In the genomic region with DNA sequence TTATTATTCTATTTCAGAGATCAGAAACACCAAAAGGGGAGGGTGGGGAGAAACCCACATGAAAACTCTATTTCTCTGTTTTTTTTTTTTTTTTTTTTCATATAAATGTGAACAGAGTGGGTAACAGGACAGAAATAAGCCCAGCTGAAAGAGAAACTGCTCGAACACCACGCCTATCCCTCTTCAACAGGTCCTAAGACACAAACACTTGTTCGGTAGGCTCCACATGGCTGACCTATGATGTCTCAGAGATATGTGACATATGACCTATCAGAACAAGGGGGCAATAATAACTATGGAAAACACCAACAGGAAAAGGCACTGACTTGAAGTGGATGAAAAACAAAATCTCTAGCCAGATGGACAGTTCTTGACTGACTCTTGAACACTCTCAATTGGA, we compare ENCODE assay signal across 29 cellular contexts.
"Had no signal": no experiment of that assay in that cellular context is flagged by ENCODE, and none has a peak within 500 bp of the region (broad histone marks: within the 10 kb centered on the region; RNA-seq: fewer than 3 reads in every experiment).

No MANE protein-coding gene starts in this region.

- H3K4me3 ChIP-seq: left ventricle myocardium inferior, lung, neural progenitor cell, ovary, right atrium auricular region, right lobe of liver, smooth muscle cell, transverse colon, upper lobe of left lung, vagina had no signal

- H3K27me3 ChIP-seq: neural progenitor cell, neutrophil, ovary, right atrium auricular region, right lobe of liver, transverse colon, upper lobe of left lung, vagina had no signal

- H3K9me3 Mint-ChIP-seq: immature natural killer cell; mesothelial cell of epicardium; naive B cell; natural killer cell; nephron progenitor cell; neural progenitor cell; stimulated activated memory B cell treated with anti-CD40 and anti-IgM and Interleukin-4, amounts not matched to agents 10 μg/mL and 1 μg/mL and 100 μg/mL, for 72 hours; stimulated activated naive CD8-positive, alpha-beta T cell treated with anti-CD3 and anti-CD28 coated beads, Interleukin-15, amount 100 ng/mL, for 72 hours had no signal

- H3K27me3 Mint-ChIP-seq: naive B cell; progenitor cell of endocrine pancreas; stimulated activated memory B cell treated with anti-CD40 and anti-IgM and Interleukin-4, amounts not matched to agents 10 μg/mL and 1 μg/mL and 100 μg/mL, for 72 hours; stimulated activated naive CD8-positive, alpha-beta T cell treated with anti-CD3 and anti-CD28 coated beads, Interleukin-15, amount 100 ng/mL, for 72 hours had no signal

- H3K27ac ChIP-seq: left ventricle myocardium inferior, neural progenitor cell, neutrophil, ovary, right atrium auricular region, right lobe of liver, transverse colon, upper lobe of left lung, vagina had no signal

- H3K4me3 Mint-ChIP-seq: immature natural killer cell; mesothelial cell of epicardium; naive B cell; natural killer cell; nephron progenitor cell; neural progenitor cell; stimulated activated memory B cell treated with anti-CD40 and anti-IgM and Interleukin-4, amounts not matched to agents 10 μg/mL and 1 μg/mL and 100 μg/mL, for 72 hours; stimulated activated naive CD8-positive, alpha-beta T cell treated with anti-CD3 and anti-CD28 coated beads, Interleukin-15, amount 100 ng/mL, for 72 hours had no signal

- H3K9me3 ChIP-seq: left ventricle myocardium inferior, neutrophil, ovary, right atrium auricular region, right lobe of liver, transverse colon, upper lobe of left lung, vagina had no signal

- ATAC-seq: left colon; natural killer cell; right lobe of liver; stimulated activated memory B cell treated with anti-CD40 and anti-IgM and Interleukin-4, amounts not matched to agents 10 μg/mL and 1 μg/mL and 100 μg/mL, for 72 hours; stimulated activated naive CD8-positive, alpha-beta T cell treated with anti-CD3 and anti-CD28 coated beads, Interleukin-15, amount 100 ng/mL, for 72 hours had no signal

- H3K27ac Mint-ChIP-seq: mesothelial cell of epicardium; naive B cell; nephron progenitor cell; neural progenitor cell; progenitor cell of endocrine pancreas; stimulated activated memory B cell treated with anti-CD40 and anti-IgM and Interleukin-4, amounts not matched to agents 10 μg/mL and 1 μg/mL and 100 μg/mL, for 72 hours; stimulated activated naive CD8-positive, alpha-beta T cell treated with anti-CD3 and anti-CD28 coated beads, Interleukin-15, amount 100 ng/mL, for 72 hours had no signal

- H3K4me1 Mint-ChIP-seq: mesothelial cell of epicardium; nephron progenitor cell; neural progenitor cell; stimulated activated naive CD8-positive, alpha-beta T cell treated with anti-CD3 and anti-CD28 coated beads, Interleukin-15, amount 100 ng/mL, for 72 hours had no signal

- DNase-seq: immature natural killer cell; kidney; left colon; left ventricle myocardium inferior; mesendoderm; naive B cell; natural killer cell; nephron progenitor cell; occipital lobe; ovary; right lobe of liver; stimulated activated CD4-positive, alpha-beta T cell treated with anti-CD3 and anti-CD28 coated beads, Interleukin-1b, Interleukin-23, amount 100 ng/mL, for 48 hours; stimulated activated CD4-positive, alpha-beta T cell treated with anti-CD3 and anti-CD28 coated beads, Interleukin-2, amount 100 ng/mL, for 48 hours; stimulated activated CD4-positive, alpha-beta T cell treated with anti-CD3 and anti-CD28 coated beads, Interleukin-4, amount 100 ng/mL, for 4 hours; stimulated activated CD8-positive, alpha-beta memory T cell treated with anti-CD3 and anti-CD28 coated beads, Interleukin-4, amount 100 ng/mL, for 48 hours; stimulated activated naive CD4-positive, alpha-beta T cell treated with Interleukin-2 at 50 U/mL for 16 hours; stimulated activated naive CD8-positive, alpha-beta T cell treated with anti-CD3 and anti-CD28 coated beads, Interleukin-15, amount 100 ng/mL, for 72 hours; substantia nigra; transverse colon; upper lobe of left lung had no signal

- H3K4me1 ChIP-seq: left ventricle myocardium inferior, neural progenitor cell, right atrium auricular region, right lobe of liver, transverse colon, vagina had no signal

- H3K36me3 ChIP-seq: ovary had no signal
